In genomic region chr11:33802414-33802950, GRCh38 we compare ENCODE assay signal across 8 cellular contexts.
DNase-seq lines count a peak whose midpoint lies in the region; ATAC-seq and TF ChIP-seq lines count a peak whose summit lies in the region.

No MANE protein-coding gene starts in this region.

- in situ Hi-C loops in brain microvascular endothelial cell (cut with HindIII; ENCODE audit: low pct_ligation_motif_present, low sequenced_read_pairs): no loop called here

- peak overlapping the region in 7 of 11 experiments; percentile 0 to 50 (median 21); a peak in 6 of 22 replicates for H3K4me2 ChIP-seq in BLaER1 treated with 17β-estradiol and CSF1 and Interleukin-3, amounts not matched to agents 10 nM and 100 nM

- H3K27ac ChIP-seq in BLaER1 treated with 17β-estradiol and CSF1 and Interleukin-3, amounts not matched to agents 10 nM and 100 nM: no peak overlapping the region
- no peak overlapping the region for H3K27ac ChIP-seq in brain microvascular endothelial cell

- H3K4me3 ChIP-seq in BLaER1 treated with 17β-estradiol and CSF1 and Interleukin-3, amounts not matched to agents 10 nM and 100 nM: no peak overlapping the region
- H3K4me3 ChIP-seq in HFF-Myc (replicated peaks; ENCODE audit: low read depth, low read length) (peak overlapping the region; percentile 23), brain microvascular endothelial cell (ENCODE audit: low read depth, low read length) (peak overlapping the region; percentile 57), iPS-11a (ENCODE audit: low read depth, low read length) (peak overlapping the region; percentile 45), skeletal muscle cell (ENCODE audit: low read depth, low read length) (peak overlapping the region; percentile 48)

- H3K27me3 ChIP-seq in BLaER1 treated with 17β-estradiol and CSF1 and Interleukin-3, amounts not matched to agents 10 nM and 100 nM: peaks cover 25 to 33% (median 27%) of the 10 kb centered on the region in 11 experiments
- H3K27me3 ChIP-seq in brain microvascular endothelial cell (replicated peaks): no peaks in the 10 kb centered on the region

- DNase-seq in HFF-Myc (ENCODE audit: extremely low read depth, low read depth) (peak; percentile 63), NCI-H526 (lab: John Stamatoyannopoulos, UW) (peak; percentile 89 to 97), brain microvascular endothelial cell (peak; percentile 89), skeletal muscle cell (ENCODE audit: low read depth) (peak; percentile 70)

- peaks cover 0 to 6% (median under 1%) of the 10 kb centered on the region in 11 experiments; a peak in 6 of 22 replicates for H3K9me3 ChIP-seq in BLaER1 treated with 17β-estradiol and CSF1 and Interleukin-3, amounts not matched to agents 10 nM and 100 nM (replicated peaks in 1 of 11)

- ATAC-seq in HG03439 (IDR thresholded peaks at IDR 0.05; ENCODE audit: unreplicated experiment) (no peak), HG02610 (IDR thresholded peaks at IDR 0.05; ENCODE audit: unreplicated experiment) (no peak)

- no peaks in the 10 kb centered on the region for H4K20me1 ChIP-seq in BLaER1 treated with 17β-estradiol and CSF1 and Interleukin-3, amounts not matched to agents 10 nM and 100 nM

- H3K36me3 ChIP-seq in BLaER1 treated with 17β-estradiol and CSF1 and Interleukin-3, amounts not matched to agents 10 nM and 100 nM: no peaks in the 10 kb centered on the region
- H3K36me3 ChIP-seq in brain microvascular endothelial cell (replicated peaks): no peaks in the 10 kb centered on the region

- peaks cover 4 to 27% (median 17%) of the 10 kb centered on the region in 10 experiments; a peak in 19 of 20 replicates for H3K4me1 ChIP-seq in BLaER1 treated with 17β-estradiol and CSF1 and Interleukin-3, amounts not matched to agents 10 nM and 100 nM

- no peak overlapping the region for H3K9ac ChIP-seq in BLaER1 treated with 17β-estradiol and CSF1 and Interleukin-3, amounts not matched to agents 10 nM and 100 nM

- TF ChIP-seq CTCF in HFF-Myc (IDR thresholded peaks at IDR 0.05; ENCODE audit: low read depth, low read length, missing control alignments) (no peak), brain microvascular endothelial cell (IDR thresholded peaks at IDR 0.05; ENCODE audit: low read depth, low read length, missing control alignments) (no peak)

Comparison
In these comparisons a context has a peak if more than half of its experiments do, and no peak if none do; other contexts are left out.
1. H3K4me3 ChIP-seq: peak in HFF-Myc (single experiment), brain microvascular endothelial cell (single experiment), iPS-11a (single experiment) and skeletal muscle cell (single experiment); none in BLaER1 treated with 17β-estradiol and CSF1 and Interleukin-3, amounts not matched to agents 10 nM and 100 nM (0 of 10).
2. Peak in every context shown above with its lines, with median percentiles within 50 percentile points of each other: DNase-seq.